8 cellular contexts compared by ENCODE assay signal in genomic region chr1:150072959-150073358, GRCh38. TPM values are rescaled to one million over a fixed set of nuclear protein-coding genes. Genes with fewer than 3 reads are reported as not detected.
DNase-seq lines count a peak whose midpoint lies in the region; ATAC-seq, FAIRE-seq and TF ChIP-seq lines count a peak whose summit lies in the region.

No MANE protein-coding gene starts in this region.

- no peak for FAIRE-seq in HTR-8/SVneo (lab: Jason Lieb, UNC)

- intact Hi-C loops in ascending aorta (cut with DNase I): loop anchor here (1.0 kb wide), 1 partner anchor 114 kb away; no protein-coding TSS in a partner anchor

- TF ChIP-seq CTCF in VCaP (conservative IDR thresholded peaks at IDR 0.05) (peak; percentile 66), ascending aorta (IDR thresholded peaks at IDR 0.05) (peak in 1 of 3 experiments; percentile 54)

- peaks cover 4 to 6% of the 10 kb centered on the region in 2 donors for H3K4me1 ChIP-seq in ascending aorta

- H3K27ac ChIP-seq in VCaP: no peak overlapping the region
- no peak overlapping the region for H3K27ac ChIP-seq in ascending aorta

- H3K9me3 ChIP-seq in ascending aorta: no peaks in the 10 kb centered on the region

- peak; percentile 5 for DNase-seq in COR-L47 (lab: John Stamatoyannopoulos, UW)
- peak; percentile 21 for DNase-seq in HTR-8/SVneo (ENCODE audit: insufficient read length, low spot score)
- no peak for DNase-seq in left lobe of liver (ENCODE audit: low spot score)
- no peak for DNase-seq in activated CD8-positive, alpha-beta memory T cell treated with anti-CD3 and anti-CD28 coated beads, Interleukin-2, amount 50 U/mL, for 4 hours
- no peak for DNase-seq in ascending aorta (ENCODE audit: low spot score in 2 of 2)

- no peak overlapping the region for H3K4me3 ChIP-seq in ascending aorta

- ATAC-seq in left lobe of liver (peak; percentile 49), GM19463 (IDR thresholded peaks at IDR 0.05; ENCODE audit: unreplicated experiment) (no peak), GM18519 (IDR thresholded peaks at IDR 0.05; ENCODE audit: low FRiP score, unreplicated experiment) (no peak)

- H3K27me3 ChIP-seq in ascending aorta: no peaks in the 10 kb centered on the region

- peaks cover 28 to 36% of the 10 kb centered on the region in 2 donors for H3K36me3 ChIP-seq in ascending aorta

RNA-seq across cellular contexts. Expression of gene VPS45, which starts 5.4 kb away (rescaled TPM):
- total RNA-seq in left lobe of liver (12.3 TPM), ascending aorta (11.3 TPM)

Comparison
In these comparisons a context has a peak if more than half of its experiments do, and no peak if none do; other contexts are left out.
1. DNase-seq: peak in COR-L47 (single experiment) and HTR-8/SVneo (single experiment); none in left lobe of liver (single experiment), activated CD8-positive, alpha-beta memory T cell treated with anti-CD3 and anti-CD28 coated beads, Interleukin-2, amount 50 U/mL, for 4 hours (single experiment) and ascending aorta (0 of 2).